Comparison of ENCODE assay signal across 19 cellular contexts in the genomic region with DNA sequence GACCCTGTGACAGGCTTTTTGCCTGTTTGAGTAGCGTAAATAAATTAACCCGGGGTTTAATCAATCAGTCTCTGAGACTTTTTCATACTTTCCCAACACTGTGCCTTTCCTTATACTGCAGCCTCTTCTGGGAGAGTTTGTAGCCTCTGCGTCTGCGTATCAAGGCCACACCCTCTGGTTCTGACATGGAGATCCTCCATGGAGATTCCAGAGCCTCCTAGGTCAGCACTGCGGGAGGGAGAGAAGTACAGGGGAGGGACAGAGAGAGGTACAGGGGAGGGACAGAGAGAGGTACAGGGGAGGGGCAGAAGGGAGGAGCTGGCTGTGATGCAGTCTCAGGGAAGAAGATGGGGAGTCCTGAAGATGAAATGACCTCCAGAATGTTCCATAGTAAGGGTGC.
"Had no signal": no experiment of that assay in that cellular context is flagged by ENCODE, and none has a peak within 500 bp of the region (broad histone marks: within the 10 kb centered on the region; RNA-seq: fewer than 3 reads in every experiment).

No MANE protein-coding gene starts in this region.

- H3K36me3 ChIP-seq: ascending aorta, lower lobe of right lung, transverse colon, vagina had no signal

- H3K27ac ChIP-seq: ascending aorta, lower lobe of right lung, transverse colon, vagina had no signal

- H3K4me3 Mint-ChIP-seq: activated B cell treated with CpG ODN at 0.5 μM for 24 hours; activated CD4-positive, alpha-beta memory T cell treated with anti-CD3 and anti-CD28 coated beads for 36 hours; activated CD8-positive, alpha-beta memory T cell treated with anti-CD3 and anti-CD28 coated beads, Interleukin-2, amount 10 ng/mL, durations not matched to agents 7 days and 5 days; activated naive CD4-positive, alpha-beta T cell treated with anti-CD3 and anti-CD28 coated beads, Interleukin-2, amount 10 ng/mL, durations not matched to agents 7 days and 5 days; activated T-cell treated with anti-CD3 and anti-CD28 coated beads, Interleukin-2, amount 50 U/mL, for 4 hours; nephron; T-helper 2 cell treated with Interferon-gamma antibody and Interleukin-4, amounts not matched to agents 5 μg/mL and 100 μg/mL, for 36 hours had no signal

- H3K27me3 ChIP-seq: ascending aorta, transverse colon, vagina had no signal

- DNase-seq: activated B cell treated with CpG ODN at 0.5 μM for 24 hours; activated CD4-positive, alpha-beta T cell treated with anti-CD3 and anti-CD28 coated beads for 4 hours; activated CD8-positive, alpha-beta memory T cell treated with anti-CD3 and anti-CD28 coated beads, Interleukin-2, amount 10 ng/mL, durations not matched to agents 7 days and 5 days; activated naive CD4-positive, alpha-beta T cell treated with anti-CD3 and anti-CD28 coated beads, Interleukin-2, amount 10 ng/mL, durations not matched to agents 7 days and 5 days; activated T-cell treated with anti-CD3 and anti-CD28 coated beads, Interleukin-2, amount 50 U/mL, for 4 hours; cortex of kidney; effector CD4-positive, alpha-beta T cell; islet precursor cell; lower lobe of right lung; nucleus accumbens; retina; stimulated activated CD8-positive, alpha-beta memory T cell treated with anti-CD3 and anti-CD28 coated beads, Interleukin-4, amount 100 ng/mL, for 48 hours; stimulated activated naive CD4-positive, alpha-beta T cell treated with Interleukin-2 at 50 U/mL for 16 hours; transverse colon had no signal

- H3K27me3 Mint-ChIP-seq: activated CD4-positive, alpha-beta memory T cell treated with anti-CD3 and anti-CD28 coated beads for 36 hours; activated CD8-positive, alpha-beta memory T cell treated with anti-CD3 and anti-CD28 coated beads, Interleukin-2, amount 10 ng/mL, durations not matched to agents 7 days and 5 days had no signal

- H3K9me3 Mint-ChIP-seq: activated B cell treated with CpG ODN at 0.5 μM for 24 hours; activated CD4-positive, alpha-beta memory T cell treated with anti-CD3 and anti-CD28 coated beads for 36 hours; activated naive CD4-positive, alpha-beta T cell treated with anti-CD3 and anti-CD28 coated beads, Interleukin-2, amount 10 ng/mL, durations not matched to agents 7 days and 5 days; activated T-cell treated with anti-CD3 and anti-CD28 coated beads, Interleukin-2, amount 50 U/mL, for 4 hours; nephron; T-helper 2 cell treated with Interferon-gamma antibody and Interleukin-4, amounts not matched to agents 5 μg/mL and 100 μg/mL, for 36 hours had no signal

- H3K36me3 Mint-ChIP-seq: activated CD4-positive, alpha-beta memory T cell treated with anti-CD3 and anti-CD28 coated beads for 36 hours; activated CD8-positive, alpha-beta memory T cell treated with anti-CD3 and anti-CD28 coated beads, Interleukin-2, amount 10 ng/mL, durations not matched to agents 7 days and 5 days had no signal

- H3K4me3 ChIP-seq: ascending aorta, lower lobe of right lung, transverse colon, vagina had no signal

- ATAC-seq: activated CD8-positive, alpha-beta memory T cell treated with anti-CD3 and anti-CD28 coated beads, Interleukin-2, amount 10 ng/mL, durations not matched to agents 7 days and 5 days; activated T-cell treated with anti-CD3 and anti-CD28 coated beads, Interleukin-2, amount 50 U/mL, for 4 hours had no signal

- H3K9me3 ChIP-seq: ascending aorta, lower lobe of right lung, transverse colon, vagina had no signal

- H3K4me1 ChIP-seq: ascending aorta had no signal

- H3K27ac Mint-ChIP-seq: activated B cell treated with CpG ODN at 0.5 μM for 24 hours; activated CD4-positive, alpha-beta memory T cell treated with anti-CD3 and anti-CD28 coated beads for 36 hours; activated CD8-positive, alpha-beta memory T cell treated with anti-CD3 and anti-CD28 coated beads, Interleukin-2, amount 10 ng/mL, durations not matched to agents 7 days and 5 days; activated naive CD4-positive, alpha-beta T cell treated with anti-CD3 and anti-CD28 coated beads, Interleukin-2, amount 10 ng/mL, durations not matched to agents 7 days and 5 days; nephron; T-helper 2 cell treated with Interferon-gamma antibody and Interleukin-4, amounts not matched to agents 5 μg/mL and 100 μg/mL, for 36 hours had no signal
